1 cellular context compared by ENCODE assay signal in the genomic region with DNA sequence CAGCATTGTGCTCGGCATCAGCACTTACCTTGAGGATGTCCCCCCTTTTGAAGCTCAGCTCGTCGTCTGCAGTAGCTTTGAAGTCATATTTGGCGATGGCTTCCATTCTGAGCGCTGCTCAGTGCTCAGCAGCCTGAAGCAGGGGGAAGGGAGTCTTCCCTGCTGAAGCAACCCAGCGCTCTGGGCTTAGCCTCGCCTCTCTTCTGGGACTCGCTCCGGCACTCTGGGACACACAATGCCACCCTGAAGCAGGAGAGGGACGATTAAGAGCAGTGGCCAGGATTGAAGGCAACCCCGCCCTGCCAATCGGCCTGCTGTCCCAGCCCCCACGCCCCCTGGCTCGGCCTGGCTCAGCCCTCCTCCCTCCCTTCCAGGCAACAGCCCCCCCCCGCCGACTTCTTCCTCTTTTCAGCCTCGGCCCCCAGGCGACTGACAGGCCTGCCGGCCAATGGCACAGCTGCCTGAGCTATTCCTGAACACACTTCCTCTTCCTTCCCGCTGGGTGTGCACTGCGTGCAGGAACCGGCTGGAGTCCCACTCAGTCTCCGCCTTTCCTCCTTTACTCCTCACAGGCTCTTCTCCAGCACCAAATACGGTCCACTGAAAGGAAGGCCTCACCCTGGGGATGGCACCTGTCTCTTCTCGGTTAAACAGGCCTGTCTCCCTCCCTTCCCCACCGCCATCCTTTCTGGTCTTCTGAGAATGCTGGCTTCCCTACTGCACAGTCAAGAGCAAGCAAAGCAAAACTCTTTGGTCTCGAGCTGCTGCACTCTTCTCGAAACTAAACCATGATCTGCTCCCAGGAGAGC.
TF ChIP-seq lines count a peak whose summit lies in the region.

No MANE protein-coding gene starts in this region.

TF ChIP-seq in endothelial cell of umbilical vein, 7 proteins besides CTCF, POLR2A, EP300 and RAD21 (continued from another document):
- TF ChIP-seq MAX (IDR thresholded peaks at IDR 0.05; ENCODE audit: insufficient read depth, insufficient read length) (peak; percentile 28), JUN (IDR thresholded peaks at IDR 0.05; ENCODE audit: borderline replicate concordance, insufficient read depth, insufficient read length, low read depth) (no peak)
